Comparison of ENCODE assay signal across 8 cellular contexts in genomic region chr14:103281496-103282231, GRCh38. TPM values are rescaled to one million over a fixed set of nuclear protein-coding genes. Genes with fewer than 3 reads are reported as not detected.
A peak's percentile ranks its signal among the peaks of the same experiment; 100 is the strongest.
DNase-seq lines count a peak whose midpoint lies in the region; ATAC-seq and TF ChIP-seq lines count a peak whose summit lies in the region.

No MANE protein-coding gene starts in this region.

- peaks cover 14% of the 10 kb centered on the region for H3K27me3 ChIP-seq in H7 (ENCODE audit: control insufficient read depth, insufficient read depth, low read length)

- no peak for ATAC-seq in GM21737 (IDR thresholded peaks at IDR 0.05; ENCODE audit: unreplicated experiment)
- no peak for ATAC-seq in HG03520 (IDR thresholded peaks at IDR 0.05; ENCODE audit: unreplicated experiment)
- ATAC-seq in GM19035 (IDR thresholded peaks at IDR 0.05; ENCODE audit: unreplicated experiment), result no peak

- TF ChIP-seq CTCF in fibroblast of villous mesenchyme (IDR thresholded peaks at IDR 0.05; ENCODE audit: insufficient read depth, low read depth, low read length), result peak; percentile 84

- DNase-seq in H7 (peak; percentile 87), RPMI7951 (ENCODE audit: low read depth) (peak; percentile 64), fibroblast of villous mesenchyme (ENCODE audit: low read depth) (peak; percentile 88), renal cortical epithelial cell (ENCODE audit: low read depth) (peak; percentile 80), CD1c-positive myeloid dendritic cell (ENCODE audit: extremely low spot score) (no peak)

- H3K36me3 ChIP-seq in H7 (replicated peaks; ENCODE audit: control insufficient read depth, insufficient read depth, low read length), result no peaks in the 10 kb centered on the region

- H3K4me3 ChIP-seq in H7 (ENCODE audit: insufficient read depth, low read depth, low read length) (no peak overlapping the region), fibroblast of villous mesenchyme (ENCODE audit: low read depth, low read length) (no peak overlapping the region)

RNA-seq across cellular contexts. Expression of gene EIF5, which starts 52.4 kb away (rescaled TPM):
- 165 and 167 TPM in 2 replicates for total RNA-seq in H7 (2014; rRNA removed; shearing (Covaris generic))
- 103 and 123 TPM in 2 replicates for total RNA-seq in RPMI7951 (2014; rRNA removed; shearing (Covaris generic))
- total RNA-seq in fibroblast of villous mesenchyme, result 122 and 124 TPM in 2 replicates
- 117 and 173 TPM in 2 replicates for total RNA-seq in renal cortical epithelial cell
